ENCODE assay signal across 19 cellular contexts in the genomic region with DNA sequence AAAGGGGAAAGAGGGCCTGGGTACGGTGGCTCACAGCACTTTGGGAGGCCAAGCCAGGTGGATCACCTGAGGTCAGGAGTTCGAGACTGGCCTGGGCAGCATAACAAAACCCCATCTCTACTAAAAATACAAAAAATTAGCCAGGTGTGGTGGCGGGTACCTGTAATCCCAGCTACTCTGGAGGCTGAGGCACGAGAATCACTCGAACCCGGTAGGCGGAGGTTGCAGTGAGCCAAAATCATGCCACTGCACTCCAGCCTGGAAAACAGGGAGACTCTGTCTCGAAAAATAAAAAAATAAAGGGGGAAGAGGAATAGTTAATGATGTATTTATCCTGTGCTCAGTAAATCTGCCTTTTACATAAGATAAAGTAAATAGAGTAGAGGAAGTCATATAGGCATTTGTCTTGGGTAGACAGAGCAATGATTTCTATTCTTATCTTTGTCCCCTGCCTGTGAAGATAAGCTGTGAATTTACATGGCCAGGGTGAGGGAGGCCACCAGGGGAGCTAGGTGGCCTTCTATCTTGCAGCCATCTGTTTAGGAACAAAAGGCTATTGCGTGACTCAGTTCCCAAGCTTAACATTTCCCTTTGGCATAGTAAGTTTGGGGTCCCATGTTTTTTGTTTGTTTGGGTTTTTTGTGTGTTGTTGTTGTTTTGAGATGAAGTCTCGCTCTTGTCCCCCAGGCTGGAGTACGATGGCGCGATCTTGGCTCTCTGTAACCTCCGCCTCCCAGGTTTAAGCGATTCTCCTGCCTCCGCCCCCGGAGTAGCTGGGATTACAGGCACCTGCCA.
DNase-seq lines count a peak whose midpoint lies in the region; ATAC-seq and TF ChIP-seq lines count a peak whose summit lies in the region.
"Had no signal": no experiment of that assay in that cellular context is flagged by ENCODE, and none has a peak within 500 bp of the region (broad histone marks: within the 10 kb centered on the region; RNA-seq: fewer than 3 reads in every experiment).

No MANE protein-coding gene starts in this region.

- no peaks in the 10 kb centered on the region for H3K9me3 Mint-ChIP-seq in brain
- no peaks in the 10 kb centered on the region for H3K9me3 Mint-ChIP-seq in nephron
- H3K9me3 Mint-ChIP-seq: CD8-positive, alpha-beta T cell had no signal

- no peak overlapping the region for H3K4me2 ChIP-seq in DND-41 (ENCODE audit: insufficient read depth, low read length)
- H3K4me2 ChIP-seq in Karpas-422 (ENCODE audit: low read depth, low read length, poor library complexity, severe bottlenecking), result no peak overlapping the region

- H3K27ac ChIP-seq in DND-41 (ENCODE audit: low read length), result no peak overlapping the region
- H3K27ac ChIP-seq in Karpas-422 (ENCODE audit: low read length), result no peak overlapping the region
- no peak overlapping the region for H3K27ac ChIP-seq in vagina
- H3K27ac ChIP-seq: esophagus muscularis mucosa had no signal

- H3K4me1 ChIP-seq in DND-41 (ENCODE audit: insufficient read depth, low read length) (no peaks in the 10 kb centered on the region), Karpas-422 (ENCODE audit: low read length) (peaks cover 15% of the 10 kb centered on the region), vagina (peaks cover 32% of the 10 kb centered on the region)

- H3K36me3 Mint-ChIP-seq in brain, result peaks cover 30% of the 10 kb centered on the region
- peaks cover 6% of the 10 kb centered on the region for H3K36me3 Mint-ChIP-seq in nephron (ENCODE audit: low read depth)
- H3K36me3 Mint-ChIP-seq: activated CD8-positive, alpha-beta memory T cell treated with anti-CD3 and anti-CD28 coated beads, Interleukin-2, amount 10 ng/mL, durations not matched to agents 7 days and 5 days; CD8-positive, alpha-beta T cell had no signal

- no peak overlapping the region for H2AFZ ChIP-seq in DND-41 (ENCODE audit: low read depth, low read length)
- H2AFZ ChIP-seq in Karpas-422 (ENCODE audit: low read length), result no peak overlapping the region

- H3K27me3 Mint-ChIP-seq in brain (no peaks in the 10 kb centered on the region), nephron (ENCODE audit: low read depth) (no peaks in the 10 kb centered on the region)
- H3K27me3 Mint-ChIP-seq: activated CD8-positive, alpha-beta memory T cell treated with anti-CD3 and anti-CD28 coated beads, Interleukin-2, amount 10 ng/mL, durations not matched to agents 7 days and 5 days had no signal

- H3K27me3 ChIP-seq in DND-41 (ENCODE audit: insufficient read depth, low read length, poor library complexity), result no peaks in the 10 kb centered on the region
- no peaks in the 10 kb centered on the region for H3K27me3 ChIP-seq in Karpas-422 (ENCODE audit: low read length)
- H3K27me3 ChIP-seq in vagina, result no peaks in the 10 kb centered on the region
- H3K27me3 ChIP-seq: adrenal gland, esophagus muscularis mucosa had no signal

- H3K9ac ChIP-seq in DND-41 (ENCODE audit: low read depth, low read length) (no peak overlapping the region), Karpas-422 (ENCODE audit: low read length) (no peak overlapping the region)

- peak; percentile 5 for TF ChIP-seq CTCF in DND-41 (IDR thresholded peaks at IDR 0.05; ENCODE audit: borderline replicate concordance, extremely low read depth, low read length, poor library complexity, severe bottlenecking)
- no peak for TF ChIP-seq CTCF in brain (conservative IDR thresholded peaks at IDR 0.05)
- no peak for TF ChIP-seq CTCF in nephron (IDR thresholded peaks at IDR 0.05; ENCODE audit: unreplicated experiment in 3 of 3)
- no peak for TF ChIP-seq CTCF in vagina (IDR thresholded peaks at IDR 0.05)

- intact Hi-C loops in vagina (cut with DNase I), result no loop called here

- H3K79me2 ChIP-seq in DND-41 (ENCODE audit: insufficient read depth, low read length), result no peaks in the 10 kb centered on the region
- H3K79me2 ChIP-seq in Karpas-422 (ENCODE audit: low read length), result no peaks in the 10 kb centered on the region

- no peak overlapping the region for H3K4me3 Mint-ChIP-seq in brain
- H3K4me3 Mint-ChIP-seq in nephron, result no peak overlapping the region
- H3K4me3 Mint-ChIP-seq: activated CD8-positive, alpha-beta memory T cell treated with anti-CD3 and anti-CD28 coated beads, Interleukin-2, amount 10 ng/mL, durations not matched to agents 7 days and 5 days; CD8-positive, alpha-beta T cell had no signal

- H3K36me3 ChIP-seq in DND-41 (ENCODE audit: insufficient read depth, low read length), result no peaks in the 10 kb centered on the region
- H3K36me3 ChIP-seq in Karpas-422 (ENCODE audit: insufficient read depth, low read length), result no peaks in the 10 kb centered on the region
- no peaks in the 10 kb centered on the region for H3K36me3 ChIP-seq in vagina
- H3K36me3 ChIP-seq: adrenal gland had no signal

- H3K27ac Mint-ChIP-seq in brain (peak overlapping the region; percentile 27 to 78 (median 57)), nephron (peak overlapping the region; percentile 61 to 83 (median 76))
- H3K27ac Mint-ChIP-seq: activated CD8-positive, alpha-beta memory T cell treated with anti-CD3 and anti-CD28 coated beads, Interleukin-2, amount 10 ng/mL, durations not matched to agents 7 days and 5 days; CD8-positive, alpha-beta T cell had no signal

- H4K20me1 ChIP-seq in DND-41 (ENCODE audit: insufficient read depth, low read length) (peaks cover 7% of the 10 kb centered on the region; the same call in 1 of the 2 replicates), Karpas-422 (ENCODE audit: insufficient read depth, low read depth, low read length) (no peaks in the 10 kb centered on the region)

- DNase-seq in DND-41 (no peak), HUDEP-2 (lab: John Stamatoyannopoulos, UW; ENCODE audit: unreplicated experiment in 76 of 76) (peak in 41 of 76 experiments; percentile 9 to 65 (median 29)), mesenteric fat pad (ENCODE audit: low spot score) (no peak), Karpas-422 (no peak), vagina (ENCODE audit: extremely low spot score in 2 of 2) (no peak)
- DNase-seq: activated CD4-positive, alpha-beta T cell treated with anti-CD3 and anti-CD28 coated beads for 48 hours; activated CD8-positive, alpha-beta memory T cell treated with anti-CD3 and anti-CD28 coated beads, Interleukin-2, amount 10 ng/mL, durations not matched to agents 7 days and 5 days; CD8-positive, alpha-beta T cell; midbrain; NCI-H146; NCI-H2227 treated with DMSO at 0.1 percent for 48 hours; NK-92 treated with Interleukin-12 subunit alpha and Interleukin-12 subunit beta, amount 100 ng/mL, for 24 hours; RPMI8226; T1000 had no signal

- ATAC-seq in DND-41 (ENCODE audit: insufficient read depth, low read depth) (no peak), HG03439 (IDR thresholded peaks at IDR 0.05; ENCODE audit: unreplicated experiment) (no peak)
- ATAC-seq: activated CD8-positive, alpha-beta memory T cell treated with anti-CD3 and anti-CD28 coated beads, Interleukin-2, amount 10 ng/mL, durations not matched to agents 7 days and 5 days; CD8-positive, alpha-beta T cell had no signal

- TF ChIP-seq POLR2A in vagina (IDR thresholded peaks at IDR 0.05), result no peak

- no peaks in the 10 kb centered on the region for H3K9me3 ChIP-seq in DND-41 (ENCODE audit: insufficient read depth, low read length, severe bottlenecking)
- no peaks in the 10 kb centered on the region for H3K9me3 ChIP-seq in Karpas-422 (ENCODE audit: low read length)
- H3K9me3 ChIP-seq in vagina, result no peaks in the 10 kb centered on the region
- H3K9me3 ChIP-seq: adrenal gland, esophagus muscularis mucosa had no signal

- H3K9me2 ChIP-seq in Karpas-422 (replicated peaks; ENCODE audit: insufficient read depth, low read length), result no peaks in the 10 kb centered on the region

- H3K4me3 ChIP-seq in DND-41 (ENCODE audit: low read depth in 1 of 2, low read length in 2 of 2) (no peak overlapping the region), Karpas-422 (ENCODE audit: low read length) (no peak overlapping the region), vagina (no peak overlapping the region)
- H3K4me3 ChIP-seq: adrenal gland, esophagus muscularis mucosa had no signal

- H3K4me1 Mint-ChIP-seq in brain (peaks cover 35% of the 10 kb centered on the region), nephron (peaks cover 32% of the 10 kb centered on the region)
- H3K4me1 Mint-ChIP-seq: activated CD8-positive, alpha-beta memory T cell treated with anti-CD3 and anti-CD28 coated beads, Interleukin-2, amount 10 ng/mL, durations not matched to agents 7 days and 5 days had no signal

Comparison
In these comparisons a context has a peak if more than half of its experiments do, and no peak if none do; other contexts are left out.
1. DNase-seq: peak in HUDEP-2 (41 of 76); none in DND-41 (single experiment), mesenteric fat pad (single experiment), Karpas-422 (single experiment) and vagina (0 of 2).